In the genomic region with DNA sequence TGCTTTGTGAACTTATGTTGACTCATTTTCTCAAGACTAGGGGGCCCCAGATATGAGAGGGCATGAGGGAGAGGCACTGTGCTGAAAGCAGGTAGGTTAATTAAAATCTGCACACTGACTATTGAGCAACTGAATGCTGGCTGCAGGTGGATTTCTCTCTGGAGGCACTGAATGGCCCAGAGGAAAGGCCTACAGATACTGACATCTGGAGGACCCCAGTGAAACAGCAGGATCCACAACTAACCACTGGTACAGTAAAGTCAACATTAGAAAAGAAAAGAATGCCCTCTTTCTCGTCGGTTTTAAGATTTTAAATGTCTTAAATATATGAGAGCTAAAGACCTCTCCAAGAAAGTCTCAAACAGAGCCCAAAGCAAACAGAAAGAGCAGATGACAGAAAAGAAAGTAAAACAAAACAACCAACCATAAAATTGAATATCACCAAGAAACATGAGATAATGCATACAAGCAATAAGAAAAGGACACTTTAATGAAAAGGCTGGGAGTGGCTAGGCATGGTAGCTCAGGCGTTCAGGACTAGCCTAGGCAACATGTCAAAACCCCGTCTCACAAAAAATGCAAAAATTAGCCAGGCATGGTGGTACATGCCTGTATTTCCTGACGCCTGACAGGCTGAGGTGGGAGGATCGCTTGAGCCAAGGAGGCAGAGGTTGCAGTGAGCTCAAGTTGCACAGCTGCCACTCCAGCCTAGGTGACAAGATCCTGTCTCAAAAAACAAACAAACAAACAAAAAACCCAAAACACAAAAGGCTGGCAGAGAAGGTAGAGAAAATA, we compare ENCODE assay signal across 11 cellular contexts. TPM values are rescaled to one million over a fixed set of nuclear protein-coding genes. Genes with fewer than 3 reads are reported as not detected.
A peak's percentile ranks its signal among the peaks of the same experiment; 100 is the strongest.
DNase-seq lines count a peak whose midpoint lies in the region; ATAC-seq, FAIRE-seq and TF ChIP-seq lines count a peak whose summit lies in the region.
"Had no signal": no experiment of that assay in that cellular context is flagged by ENCODE, and none has a peak within 500 bp of the region (broad histone marks: within the 10 kb centered on the region; RNA-seq: fewer than 3 reads in every experiment).

No MANE protein-coding gene starts in this region.

- ATAC-seq in left lung, result peak; percentile 66
- ATAC-seq in GM18519 (IDR thresholded peaks at IDR 0.05; ENCODE audit: low FRiP score, unreplicated experiment), result no peak

- no peaks in the 10 kb centered on the region for H3K9me3 ChIP-seq in left lung
- H3K9me3 ChIP-seq: vagina had no signal

- H3K27ac ChIP-seq in KMS-11 (no peak overlapping the region), left lung (no peak overlapping the region)
- H3K27ac ChIP-seq: vagina had no signal

- H4K20me1 ChIP-seq in KMS-11 (ENCODE audit: insufficient read depth), result no peaks in the 10 kb centered on the region

- peaks cover 7% of the 10 kb centered on the region; the same call in 1 of the 2 replicates for H3K36me3 ChIP-seq in KMS-11 (ENCODE audit: insufficient read depth)
- peaks cover 2% of the 10 kb centered on the region for H3K36me3 ChIP-seq in bronchial epithelial cell (ENCODE audit: control insufficient read depth, insufficient read depth, low read length)
- peaks cover 0 to 87% of the 10 kb centered on the region in 2 donors for H3K36me3 ChIP-seq in left lung

- no peak for FAIRE-seq in bronchial epithelial cell (lab: Jason Lieb, UNC)
- FAIRE-seq: colon had no signal

- no peaks in the 10 kb centered on the region for H3K4me1 ChIP-seq in KMS-11 (ENCODE audit: low read depth, poor library complexity, severe bottlenecking)
- H3K4me1 ChIP-seq in left lung, result peaks cover 0 to 5% of the 10 kb centered on the region in 2 donors
- H3K4me1 ChIP-seq: vagina had no signal

- TF ChIP-seq CTCF in AG09319 (IDR thresholded peaks at IDR 0.05; ENCODE audit: low read depth, low read length) (peak; percentile 20), KMS-11 (conservative IDR thresholded peaks at IDR 0.05; ENCODE audit: low read depth, low read length) (peak; percentile 20; the same call in 1 of the 2 replicates), bronchial epithelial cell (IDR thresholded peaks at IDR 0.05; ENCODE audit: insufficient read depth, low read length, severe bottlenecking) (peak; percentile 31), left lung (IDR thresholded peaks at IDR 0.05) (no peak)

- H2AFZ ChIP-seq in KMS-11 (ENCODE audit: low read depth), result no peak overlapping the region

- no peak overlapping the region for H3K9ac ChIP-seq in KMS-11

- H3K4me3 ChIP-seq in KMS-11 (IDR thresholded peaks at IDR 0.05; ENCODE audit: insufficient read depth, low read depth, low read length) (no peak overlapping the region), bronchial epithelial cell (ENCODE audit: low read depth, low read length) (no peak overlapping the region), left lung (no peak overlapping the region)
- H3K4me3 ChIP-seq: vagina had no signal

- DNase-seq in AG09319 (ENCODE audit: extremely low read depth, low read depth) (no peak), bronchial epithelial cell (ENCODE audit: low read depth) (peak; percentile 83), left lung (no peak), cortex of kidney (lab: John Stamatoyannopoulos, UW) (no peak), ACHN (no peak)
- no peak for DNase-seq in activated CD4-positive, alpha-beta T cell treated with anti-CD3 and anti-CD28 coated beads for 48 hours
- DNase-seq: NCI-H345 had no signal

- no peaks in the 10 kb centered on the region for H3K27me3 ChIP-seq in KMS-11 (ENCODE audit: insufficient read depth, low read depth)
- no peaks in the 10 kb centered on the region for H3K27me3 ChIP-seq in bronchial epithelial cell (ENCODE audit: control insufficient read depth, insufficient read depth, low read length)
- no peaks in the 10 kb centered on the region for H3K27me3 ChIP-seq in left lung
- H3K27me3 ChIP-seq: vagina had no signal

- in situ Hi-C loops in ACHN (cut with HindIII; ENCODE audit: low pct_ligation_motif_present, low pct_unique_long_range_greater_than_20kb, low sequenced_read_pairs), result no loop called here

- H3K4me2 ChIP-seq in KMS-11, result no peak overlapping the region

- H3K79me2 ChIP-seq in KMS-11 (ENCODE audit: insufficient read depth, low read depth), result no peaks in the 10 kb centered on the region

- intact Hi-C loops in left lung (cut with DNase I), result no loop called here

RNA-seq across cellular contexts. Expression of gene PUM3, which starts 43.3 kb away (rescaled TPM):
- 41.6 and 62.4 TPM in 2 replicates for total RNA-seq in bronchial epithelial cell
- 10 to 100 TPM; 32.7 to 44.9 TPM for total RNA-seq in left lung

Comparison
In these comparisons a context has a peak if more than half of its experiments do, and no peak if none do; other contexts are left out.
1. CTCF ChIP-seq: peak in AG09319 (single experiment), KMS-11 (single experiment) and bronchial epithelial cell (single experiment); none in left lung (0 of 2).